8 cellular contexts compared by ENCODE assay signal in the genomic region with DNA sequence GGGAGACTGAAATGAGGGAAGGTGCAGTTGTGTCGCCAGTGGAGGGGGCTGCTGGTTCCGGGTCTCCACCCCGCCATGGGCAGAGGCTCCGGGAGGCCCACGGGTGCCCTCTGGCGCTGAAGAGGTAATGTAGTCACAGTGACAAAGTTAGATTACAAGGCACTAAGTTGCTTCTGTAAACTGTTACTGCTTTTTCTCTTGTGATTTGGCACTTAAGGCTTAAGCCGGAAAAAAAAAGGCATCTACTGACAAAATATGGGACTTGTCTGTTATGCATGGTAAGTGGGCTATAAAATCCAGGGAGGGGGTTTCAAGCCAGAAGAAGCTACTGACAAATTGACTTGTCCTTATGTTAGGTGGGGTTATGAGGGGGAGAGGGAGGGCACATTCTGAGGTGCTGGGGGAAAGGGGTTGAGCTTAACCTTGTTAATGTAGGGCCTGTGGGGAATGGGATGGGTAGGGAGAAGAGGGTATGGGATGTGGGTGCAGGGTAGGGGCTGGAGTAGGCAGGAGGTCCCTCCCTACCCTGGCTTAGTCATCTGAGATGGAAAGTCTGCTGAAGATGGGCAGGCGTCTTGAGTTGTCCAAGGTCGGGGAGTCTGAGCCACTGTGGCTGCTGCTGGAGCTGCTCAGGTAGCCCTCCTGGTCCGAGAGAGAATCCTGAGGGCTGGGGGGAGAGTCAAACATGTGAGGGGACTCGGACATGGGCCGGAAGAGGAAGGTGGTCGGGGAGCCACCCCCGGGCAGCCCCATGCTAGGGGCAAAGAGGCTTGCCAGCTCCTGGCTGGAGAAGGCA. TPM values are rescaled to one million over a fixed set of nuclear protein-coding genes. Genes with fewer than 3 reads are reported as not detected.
DNase-seq lines count a peak whose midpoint lies in the region; FAIRE-seq and TF ChIP-seq lines count a peak whose summit lies in the region.

No MANE protein-coding gene starts in this region.

- H3K4me1 Mint-ChIP-seq in CD8-positive, alpha-beta memory T cell, result peaks cover 55 to 64% (median 60%) of the 10 kb centered on the region in 3 donors
- H3K4me1 Mint-ChIP-seq in activated T-helper 2 cell treated with anti-CD3 and anti-CD28 coated beads, Interferon-gamma antibody, Interleukin-2, Interleukin-4, amounts not matched to agents 10 μg/mL and 5 μg/mL and 100 μg/mL, durations not matched to agents 14 hours and 24 hours and 36 hours (ENCODE audit: low read depth), result peaks cover 57% of the 10 kb centered on the region
- peaks cover 36% of the 10 kb centered on the region for H3K4me1 Mint-ChIP-seq in nephron

- CTCF ChIA-PET in CD8-positive, alpha-beta memory T cell (lab: Charles Lee), result interaction anchor here (0.7 to 9.5 kb wide), 39 partner anchors 9 to 855 kb away, joined by 3 to 282 read pairs (median 4); no protein-coding TSS in a partner anchor

- intact Hi-C loops in activated T-helper 2 cell treated with anti-CD3 and anti-CD28 coated beads, Interferon-gamma antibody, Interleukin-2, Interleukin-4, amounts not matched to agents 10 μg/mL and 5 μg/mL and 100 μg/mL, durations not matched to agents 14 hours and 24 hours and 36 hours (cut with micrococcal nuclease), result loop anchor here (1.0 to 10.0 kb wide), 4 partner anchors 27 to 540 kb away; no protein-coding TSS in a partner anchor
- intact Hi-C loops in stomach (cut with DNase I; ENCODE audit: low total_unique reads), result no loop called here

- H3K4me3 ChIP-seq in CD8-positive, alpha-beta memory T cell (ENCODE audit: low read length), result peak overlapping the region; percentile 99
- peak overlapping the region; percentile 81 to 92 (median 90) for H3K4me3 ChIP-seq in stomach

- H3K9me3 ChIP-seq in CD8-positive, alpha-beta memory T cell (ENCODE audit: low read length), result no peaks in the 10 kb centered on the region
- no peaks in the 10 kb centered on the region for H3K9me3 ChIP-seq in stomach

- DNase-seq in CD8-positive, alpha-beta memory T cell, result peak; percentile 79 to 93 (median 83)
- peak; percentile 94 for DNase-seq in HTR-8/SVneo (ENCODE audit: insufficient read length, low spot score)
- DNase-seq in RPMI7951 (ENCODE audit: low read depth), result peak; percentile 73
- peak; percentile 81 for DNase-seq in activated T-helper 2 cell treated with anti-CD3 and anti-CD28 coated beads, Interferon-gamma antibody, Interleukin-2, Interleukin-4, amounts not matched to agents 10 μg/mL and 5 μg/mL and 100 μg/mL, durations not matched to agents 14 hours and 24 hours and 36 hours (ENCODE audit: low spot score)
- DNase-seq in fibroblast of peridontal ligament (ENCODE audit: extremely low read depth), result peak; percentile 77
- peak; percentile 88 for DNase-seq in stomach
- DNase-seq in cerebellar nuclear complex (lab: John Stamatoyannopoulos, UW), result no peak

- peak overlapping the region; percentile 99 for H3K27ac ChIP-seq in CD8-positive, alpha-beta memory T cell (ENCODE audit: low read depth, low read length)
- peak overlapping the region; percentile 86 to 100 (median 100) for H3K27ac ChIP-seq in stomach

- TF ChIP-seq CTCF in nephron (IDR thresholded peaks at IDR 0.05; ENCODE audit: unreplicated experiment in 3 of 3), result peak; percentile 63 to 74 (median 63)
- peak in 5 of 7 experiments; percentile 16 to 73 (median 52) for TF ChIP-seq CTCF in stomach (IDR thresholded peaks at IDR 0.05)

- POLR2A ChIA-PET in CD8-positive, alpha-beta memory T cell (lab: Charles Lee), result interaction anchor here (0.6 to 12.7 kb wide), 14 partner anchors 9 to 506 kb away, joined by 3 to 445 read pairs (median 4); no protein-coding TSS in a partner anchor

- 0 to 4% (median 1%) methylated on average over 14 of the region's 14 CpGs for WGBS in stomach, 5 donors

- peaks cover 0 to 16% of the 10 kb centered on the region in 2 donors for H3K27me3 Mint-ChIP-seq in CD8-positive, alpha-beta memory T cell
- H3K27me3 Mint-ChIP-seq in activated T-helper 2 cell treated with anti-CD3 and anti-CD28 coated beads, Interferon-gamma antibody, Interleukin-2, Interleukin-4, amounts not matched to agents 10 μg/mL and 5 μg/mL and 100 μg/mL, durations not matched to agents 14 hours and 24 hours and 36 hours (ENCODE audit: low read depth), result no peaks in the 10 kb centered on the region
- peaks cover 17% of the 10 kb centered on the region for H3K27me3 Mint-ChIP-seq in nephron (ENCODE audit: low read depth)

- H3K27ac Mint-ChIP-seq in CD8-positive, alpha-beta memory T cell, result peak overlapping the region; percentile 96 to 100 (median 99)
- peak overlapping the region; percentile 94 for H3K27ac Mint-ChIP-seq in activated T-helper 2 cell treated with anti-CD3 and anti-CD28 coated beads, Interferon-gamma antibody, Interleukin-2, Interleukin-4, amounts not matched to agents 10 μg/mL and 5 μg/mL and 100 μg/mL, durations not matched to agents 14 hours and 24 hours and 36 hours
- peak overlapping the region; percentile 97 to 100 (median 100) for H3K27ac Mint-ChIP-seq in nephron

- peaks cover 24 to 72% (median 43%) of the 10 kb centered on the region in 3 donors for H3K36me3 Mint-ChIP-seq in CD8-positive, alpha-beta memory T cell
- H3K36me3 Mint-ChIP-seq in activated T-helper 2 cell treated with anti-CD3 and anti-CD28 coated beads, Interferon-gamma antibody, Interleukin-2, Interleukin-4, amounts not matched to agents 10 μg/mL and 5 μg/mL and 100 μg/mL, durations not matched to agents 14 hours and 24 hours and 36 hours (ENCODE audit: low read depth), result peaks cover 57% of the 10 kb centered on the region
- peaks cover 71% of the 10 kb centered on the region for H3K36me3 Mint-ChIP-seq in nephron (ENCODE audit: low read depth)

- peaks cover 0 to 3% (median 0%) of the 10 kb centered on the region in 5 donors for H3K9me3 Mint-ChIP-seq in CD8-positive, alpha-beta memory T cell
- H3K9me3 Mint-ChIP-seq in activated T-helper 2 cell treated with anti-CD3 and anti-CD28 coated beads, Interferon-gamma antibody, Interleukin-2, Interleukin-4, amounts not matched to agents 10 μg/mL and 5 μg/mL and 100 μg/mL, durations not matched to agents 14 hours and 24 hours and 36 hours, result no peaks in the 10 kb centered on the region
- no peaks in the 10 kb centered on the region for H3K9me3 Mint-ChIP-seq in nephron

- peaks cover 52% of the 10 kb centered on the region for H3K4me1 ChIP-seq in CD8-positive, alpha-beta memory T cell (ENCODE audit: insufficient read depth, low read length)
- peaks cover 33 to 64% (median 59%) of the 10 kb centered on the region in 4 donors for H3K4me1 ChIP-seq in stomach

- TF ChIP-seq POLR2A in stomach (IDR thresholded peaks at IDR 0.05), result peak in 1 of 4 donors; percentile 24

- no peaks in the 10 kb centered on the region for H3K27me3 ChIP-seq in CD8-positive, alpha-beta memory T cell (ENCODE audit: insufficient read depth, low read length, poor library complexity, severe bottlenecking)
- H3K27me3 ChIP-seq in stomach, result no peaks in the 10 kb centered on the region

- peak overlapping the region; percentile 91 to 98 (median 97) for H3K4me3 Mint-ChIP-seq in CD8-positive, alpha-beta memory T cell
- peak overlapping the region; percentile 92 for H3K4me3 Mint-ChIP-seq in activated T-helper 2 cell treated with anti-CD3 and anti-CD28 coated beads, Interferon-gamma antibody, Interleukin-2, Interleukin-4, amounts not matched to agents 10 μg/mL and 5 μg/mL and 100 μg/mL, durations not matched to agents 14 hours and 24 hours and 36 hours (ENCODE audit: low read depth)
- H3K4me3 Mint-ChIP-seq in nephron, result peak overlapping the region; percentile 99 to 100 (median 99)

- peaks cover 16% of the 10 kb centered on the region for H3K36me3 ChIP-seq in CD8-positive, alpha-beta memory T cell (ENCODE audit: insufficient read depth, low read length)
- H3K36me3 ChIP-seq in stomach, result peaks cover 33 to 58% (median 38%) of the 10 kb centered on the region in 4 donors

- FAIRE-seq in HTR-8/SVneo (lab: Jason Lieb, UNC), result peak; percentile 95

- no peak for TF ChIP-seq EP300 in stomach (IDR thresholded peaks at IDR 0.05)

RNA-seq across cellular contexts. Expression of a gene that starts 3.7 kb away (rescaled TPM):
- 100 to 1,000 TPM; 128 to 133 TPM for total RNA-seq in CD8-positive, alpha-beta memory T cell
- 124 TPM for polyA plus RNA-seq in CD8-positive, alpha-beta memory T cell
- 85.8 and 126 TPM in 2 replicates for total RNA-seq in RPMI7951 (2014; rRNA removed; shearing (Covaris generic))
- 70.0 and 73.4 TPM in 2 replicates for total RNA-seq in activated T-helper 2 cell treated with anti-CD3 and anti-CD28 coated beads, Interferon-gamma antibody, Interleukin-2, Interleukin-4, amounts not matched to agents 10 μg/mL and 5 μg/mL and 100 μg/mL, durations not matched to agents 14 hours and 24 hours and 36 hours
- 100 to 1,000 TPM in 4 of 5 donors, 10 to 100 TPM in 1; 44.4 to 655 (median 255) TPM for total RNA-seq in stomach
- 10 to 100 TPM; 64.0 to 80.1 (median 70.4) TPM for polyA plus RNA-seq in stomach

Comparison
In these comparisons a context has a peak if more than half of its experiments do, and no peak if none do; other contexts are left out.
1. DNase-seq: peak in CD8-positive, alpha-beta memory T cell (5 of 5), HTR-8/SVneo (single experiment), RPMI7951 (single experiment), activated T-helper 2 cell treated with anti-CD3 and anti-CD28 coated beads, Interferon-gamma antibody, Interleukin-2, Interleukin-4, amounts not matched to agents 10 μg/mL and 5 μg/mL and 100 μg/mL, durations not matched to agents 14 hours and 24 hours and 36 hours (single experiment), fibroblast of peridontal ligament (single experiment) and stomach (single experiment); none in cerebellar nuclear complex (0 of 2).
2. Peak in every context shown above with its lines, with median percentiles within 50 percentile points of each other: H3K27ac Mint-ChIP-seq and H3K4me3 Mint-ChIP-seq.